In genomic region chrX:19194285-19195242, GRCh38 we compare ENCODE assay signal across 13 cellular contexts.
A peak's percentile ranks its signal among the peaks of the same experiment; 100 is the strongest.
DNase-seq lines count a peak whose midpoint lies in the region; ATAC-seq and TF ChIP-seq lines count a peak whose summit lies in the region.
"Had no signal": no experiment of that assay in that cellular context is flagged by ENCODE, and none has a peak within 500 bp of the region (broad histone marks: within the 10 kb centered on the region; RNA-seq: fewer than 3 reads in every experiment).

No MANE protein-coding gene starts in this region.

- DNase-seq in DMS 273 treated with DMSO at 0.1 percent for 48 hours (lab: John Stamatoyannopoulos, UW) (peak; percentile 6), DMS 273 (lab: John Stamatoyannopoulos, UW; ENCODE audit: unreplicated experiment) (no peak), hepatocyte (ENCODE audit: low spot score) (no peak), mucosa of descending colon (no peak), cortex of kidney (lab: John Stamatoyannopoulos, UW) (no peak)
- DNase-seq in stimulated activated naive CD4-positive, alpha-beta T cell (lab: John Stamatoyannopoulos, UW) = no peak
- DNase-seq: activated effector memory CD4-positive, alpha-beta T cell treated with Interleukin-2 at 50 U/mL for 16 hours had no signal

- H2AFZ ChIP-seq in hepatocyte = no peak overlapping the region

- intact Hi-C loops in mucosa of descending colon (cut with DNase I, micrococcal nuclease) = no loop called here

- TF ChIP-seq CTCF in hepatocyte (IDR thresholded peaks at IDR 0.05; ENCODE audit: poor library complexity) = no peak
- no peak for TF ChIP-seq CTCF in mucosa of descending colon (IDR thresholded peaks at IDR 0.05)

- H3K4me1 ChIP-seq in hepatocyte (ENCODE audit: insufficient read depth) (no peaks in the 10 kb centered on the region), mucosa of descending colon (ENCODE audit: low read depth) (no peaks in the 10 kb centered on the region)
- H3K4me1 ChIP-seq: esophagus muscularis mucosa had no signal

- no peaks in the 10 kb centered on the region for H3K9me2 ChIP-seq in hepatocyte (replicated peaks; ENCODE audit: insufficient read depth)

- no peak overlapping the region for H3K4me2 ChIP-seq in hepatocyte

- ATAC-seq in GM19455 (IDR thresholded peaks at IDR 0.05; ENCODE audit: unreplicated experiment) (peak; percentile 50), HG03280 (IDR thresholded peaks at IDR 0.05; ENCODE audit: unreplicated experiment) (peak; percentile 49), mucosa of descending colon (no peak)
- ATAC-seq: Right ventricle myocardium inferior had no signal

- H3K4me3 ChIP-seq in hepatocyte (no peak overlapping the region), mucosa of descending colon (no peak overlapping the region)
- H3K4me3 ChIP-seq: cardiac muscle cell, esophagus muscularis mucosa had no signal

- H3K36me3 ChIP-seq in hepatocyte (replicated peaks; ENCODE audit: insufficient read depth, low read depth) (no peaks in the 10 kb centered on the region), mucosa of descending colon (ENCODE audit: low read depth) (no peaks in the 10 kb centered on the region)
- H3K36me3 ChIP-seq: cardiac muscle cell, esophagus muscularis mucosa had no signal

- no peaks in the 10 kb centered on the region for H3K27me3 ChIP-seq in hepatocyte
- H3K27me3 ChIP-seq: cardiac muscle cell, esophagus muscularis mucosa had no signal

- no peaks in the 10 kb centered on the region for H3K9me3 ChIP-seq in hepatocyte (ENCODE audit: low read depth)
- H3K9me3 ChIP-seq in mucosa of descending colon = no peaks in the 10 kb centered on the region
- H3K9me3 ChIP-seq: esophagus muscularis mucosa had no signal

- 72% methylated on average over 9 of the region's 9 CpGs for WGBS in hepatocyte (ENCODE audit: low lambda C conversion rate, missing lambda C conversion rate)

- no peaks in the 10 kb centered on the region for H4K20me1 ChIP-seq in hepatocyte (ENCODE audit: insufficient read depth, poor library complexity, severe bottlenecking)

- no peaks in the 10 kb centered on the region for H3K79me2 ChIP-seq in hepatocyte

- peak overlapping the region; percentile 3 for H3K27ac ChIP-seq in hepatocyte
- H3K27ac ChIP-seq: 22Rv1, cardiac muscle cell, esophagus muscularis mucosa had no signal
